Comparison of ENCODE assay signal across 8 cellular contexts in the genomic region with DNA sequence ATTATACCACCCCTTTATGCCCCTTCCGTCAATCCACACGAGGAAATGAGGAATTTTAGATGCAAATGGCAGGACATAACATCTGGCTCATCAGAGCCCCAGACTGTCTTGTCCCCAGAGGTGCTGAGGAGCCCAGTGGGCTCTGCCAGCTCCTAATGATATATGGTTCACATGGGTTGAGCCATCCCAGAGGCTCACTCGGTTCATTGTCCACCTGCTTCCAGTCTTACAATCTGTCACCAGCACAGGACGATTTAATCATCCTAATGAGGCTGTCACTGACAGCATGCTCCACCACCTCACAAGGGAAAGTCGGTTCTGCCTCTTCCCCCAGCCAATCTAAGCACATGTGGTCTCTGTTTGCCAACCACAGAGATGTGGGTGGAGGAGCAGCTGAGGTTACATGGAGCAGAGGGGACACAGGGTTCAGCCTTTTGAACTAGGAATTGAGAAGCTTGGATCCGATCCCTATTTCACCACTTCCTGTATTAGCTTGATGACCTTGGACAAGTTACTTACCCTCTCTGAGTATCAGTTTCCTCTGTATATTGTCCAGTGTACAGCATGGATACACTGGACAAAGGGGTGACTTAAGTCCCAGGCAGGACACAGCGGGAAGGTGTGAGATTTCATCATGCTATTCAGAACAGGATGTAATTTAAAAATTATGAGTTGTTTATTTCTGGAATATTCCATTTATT. TPM values are rescaled to one million over a fixed set of nuclear protein-coding genes. Genes with fewer than 3 reads are reported as not detected.
A peak's percentile ranks its signal among the peaks of the same experiment; 100 is the strongest.
DNase-seq lines count a peak whose midpoint lies in the region; ATAC-seq, FAIRE-seq and TF ChIP-seq lines count a peak whose summit lies in the region.

No MANE protein-coding gene starts in this region.

- 25 to 28% methylated on average over 7 of the region's 7 CpGs for WGBS in pancreas, 2 donors

- H3K27ac ChIP-seq in pancreas: peak overlapping the region in 1 of 4 donors; percentile 30
- no peak overlapping the region for H3K27ac ChIP-seq in kidney (ENCODE audit: low read depth in 2 of 2, low read length in 2 of 2)

- H3K4me3 ChIP-seq in epithelial cell of esophagus (ENCODE audit: low read length): no peak overlapping the region
- no peak overlapping the region for H3K4me3 ChIP-seq in pancreas
- H3K4me3 ChIP-seq in kidney (ENCODE audit: low read length in 2 of 2): no peak overlapping the region

- H3K9me3 ChIP-seq in pancreas (no peaks in the 10 kb centered on the region), kidney (ENCODE audit: control insufficient read depth in 1 of 2, low read length in 2 of 2) (no peaks in the 10 kb centered on the region)

- FAIRE-seq in pancreas (lab: Jason Lieb, UNC) (no peak), kidney (lab: Jason Lieb, UNC) (no peak)

- H3K36me3 ChIP-seq in pancreas: no peaks in the 10 kb centered on the region
- no peaks in the 10 kb centered on the region for H3K36me3 ChIP-seq in kidney (ENCODE audit: control insufficient read depth in 1 of 2, insufficient read depth in 2 of 2, low read length in 2 of 2)

- H3K27me3 ChIP-seq in pancreas: no peaks in the 10 kb centered on the region

- TF ChIP-seq CTCF in epithelial cell of esophagus (IDR thresholded peaks at IDR 0.05; ENCODE audit: insufficient read depth, low read depth, low read length, missing control alignments) (no peak), pancreas (IDR thresholded peaks at IDR 0.05) (no peak), kidney (IDR thresholded peaks at IDR 0.05; ENCODE audit: borderline replicate concordance, extremely low read depth, insufficient read depth) (no peak)

- ATAC-seq in pancreas (peak in 3 of 4 donors; percentile 65 to 81 (median 79)), HG03045 (IDR thresholded peaks at IDR 0.05; ENCODE audit: unreplicated experiment) (no peak), HG02852 (IDR thresholded peaks at IDR 0.05; ENCODE audit: unreplicated experiment) (no peak)

- H3K4me1 ChIP-seq in pancreas (peaks cover 0 to 9% (median 9%) of the 10 kb centered on the region in 3 donors), kidney (ENCODE audit: control insufficient read depth in 1 of 2, insufficient read depth in 1 of 2, low read depth in 1 of 2, low read length in 2 of 2) (peaks cover 0 to 2% of the 10 kb centered on the region in 2 donors)

- no peak overlapping the region for H3K9ac ChIP-seq in kidney (ENCODE audit: low read length in 2 of 2)

- intact Hi-C loops in pancreas (cut with DNase I): no loop called here
- intact Hi-C loops in kidney (cut with DNase I): no loop called here

- DNase-seq in H4 (ENCODE audit: low spot score) (peak; percentile 77), NCI-H82 (lab: John Stamatoyannopoulos, UW) (peak; percentile 94), epithelial cell of esophagus (ENCODE audit: low read depth) (peak; percentile 27), pancreas (no peak), NCI-H226 (no peak), kidney (no peak)

RNA-seq across cellular contexts. Expression of a gene that starts 27.0 kb away (rescaled TPM):
- total RNA-seq in H4 (2014; rRNA removed; shearing (Covaris generic)): 32.9 and 36.9 TPM in 2 replicates
- total RNA-seq in pancreas (10 to 100 TPM; 11.0 to 26.0 (median 16.8) TPM), kidney (53.9 TPM)
- polyA plus RNA-seq in pancreas (10 to 100 TPM; 13.2 to 18.9 TPM), kidney (ENCODE audit: insufficient read depth, low read depth, low replicate concordance) (28.7 TPM)

RNA-seq across cellular contexts. Expression of a gene that starts 58.0 kb away (rescaled TPM):
- 6.1 and 8.4 TPM in 2 replicates for total RNA-seq in H4 (2014; rRNA removed; shearing (Covaris generic))
- 1 to 10 TPM; 1.2 to 2.6 (median 1.5) TPM for total RNA-seq in pancreas
- polyA plus RNA-seq in pancreas: 1 to 10 TPM; 2.1 to 3.9 TPM
- total RNA-seq in kidney: 48.8 TPM
- 81.2 TPM for polyA plus RNA-seq in kidney (ENCODE audit: insufficient read depth, low read depth, low replicate concordance)

Comparison
In these comparisons a context has a peak if more than half of its experiments do, and no peak if none do; other contexts are left out.
1. DNase-seq: peak in H4 (single experiment), NCI-H82 (single experiment) and epithelial cell of esophagus (single experiment); none in pancreas (0 of 6), NCI-H226 (single experiment) and kidney (single experiment).
2. ATAC-seq: peak in pancreas (3 of 4); none in HG03045 (single experiment) and HG02852 (single experiment).